In the genomic region with DNA sequence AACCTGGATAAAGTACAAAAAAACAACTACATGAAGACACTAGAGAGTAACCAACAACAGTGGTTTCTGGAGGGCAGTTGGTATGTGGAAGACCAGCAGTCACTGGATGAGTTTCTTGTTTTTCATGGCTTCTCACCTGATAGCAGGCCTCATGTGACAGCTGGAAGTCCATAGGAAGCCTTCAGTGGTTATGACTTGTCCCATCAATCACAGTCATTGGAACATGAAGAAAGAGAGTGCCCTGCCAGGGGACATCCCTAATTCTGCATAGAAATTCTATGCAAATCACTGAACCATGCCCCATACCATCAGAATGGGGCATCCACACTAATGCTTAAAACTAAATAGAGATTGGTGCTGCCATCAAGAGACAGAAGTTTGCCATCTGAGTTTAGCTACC, we compare ENCODE assay signal across 22 cellular contexts.
DNase-seq lines count a peak whose midpoint lies in the region; ATAC-seq, FAIRE-seq and TF ChIP-seq lines count a peak whose summit lies in the region.
"Had no signal": no experiment of that assay in that cellular context is flagged by ENCODE, and none has a peak within 500 bp of the region (broad histone marks: within the 10 kb centered on the region; RNA-seq: fewer than 3 reads in every experiment).

No MANE protein-coding gene starts in this region.

- peaks cover 31% of the 10 kb centered on the region for H3K9me3 Mint-ChIP-seq in neural progenitor cell
- H3K9me3 Mint-ChIP-seq: CD4-positive, alpha-beta memory T cell had no signal

- H3K36me3 Mint-ChIP-seq in neural progenitor cell, result peaks cover 26% of the 10 kb centered on the region

- no peak overlapping the region for H2AFZ ChIP-seq in Karpas-422 (ENCODE audit: low read length)
- no peak overlapping the region for H2AFZ ChIP-seq in GM12878 (ENCODE audit: control insufficient read depth, low read depth, low read length)
- no peak overlapping the region for H2AFZ ChIP-seq in neural progenitor cell (replicated peaks)
- H2AFZ ChIP-seq: PC-9 had no signal

- H4K20me1 ChIP-seq in Karpas-422 (ENCODE audit: insufficient read depth, low read depth, low read length) (no peaks in the 10 kb centered on the region; the same call in 1 of the 2 replicates), GM12878 (ENCODE audit: control insufficient read depth, insufficient read depth) (no peaks in the 10 kb centered on the region), neural progenitor cell (ENCODE audit: low read depth) (peaks cover 29% of the 10 kb centered on the region)

- H3K36me3 ChIP-seq in Karpas-422 (ENCODE audit: insufficient read depth, low read length) (no peaks in the 10 kb centered on the region), GM12878 (ENCODE audit: control insufficient read depth in 2 of 2, insufficient read depth in 2 of 2, low read length in 1 of 2) (no peaks in the 10 kb centered on the region; a peak in 1 of 4 replicates), neural progenitor cell (peaks cover 3% of the 10 kb centered on the region)

- H3K4me3 Mint-ChIP-seq in neural progenitor cell, result no peak overlapping the region

- DNase-seq in GM19239 (ENCODE audit: insufficient read length, low spot score) (no peak), Karpas-422 (no peak), GM12878 (ENCODE audit: low read depth, low spot score) (no peak), neural progenitor cell (ENCODE audit: low spot score) (no peak), HuH-7 (ENCODE audit: low spot score) (no peak), ecto neural progenitor cell (ENCODE audit: low spot score) (no peak)
- no peak for DNase-seq in stimulated activated CD4-positive, alpha-beta T cell treated with anti-CD3 and anti-CD28 coated beads, Interleukin-15, amount 100 ng/mL, for 24 hours
- DNase-seq: CD4-positive, alpha-beta memory T cell; DMS79; MM.1S; NCI-H1105; NCI-H1694 treated with DMSO at 0.1 percent for 48 hours; NCI-H2107; NCI-H2227 treated with DMSO at 0.1 percent for 48 hours; NCI-H524; NK-92 treated with Interleukin-12 subunit alpha and Interleukin-12 subunit beta, amount 100 ng/mL, for 24 hours; PC-9 had no signal

- SMC1A ChIA-PET in GM12878 (lab: Charles Lee; ENCODE audit: uncharacterized antibody, unreplicated experiment), result interaction anchor here (0.8 to 1.2 kb wide), 3 partner anchors 8 to 131 kb away, joined by 3 to 4 read pairs (median 3); no protein-coding TSS in a partner anchor

- H3K27me3 ChIP-seq in Karpas-422 (ENCODE audit: low read length) (no peaks in the 10 kb centered on the region), GM12878 (replicated peaks in 1 of 2; ENCODE audit: control insufficient read depth in 2 of 2, insufficient read depth in 2 of 2, low read length in 1 of 2) (no peaks in the 10 kb centered on the region), neural progenitor cell (no peaks in the 10 kb centered on the region)
- H3K27me3 ChIP-seq: SJSA1 had no signal

- H3K4me2 ChIP-seq in Karpas-422 (ENCODE audit: low read depth, low read length, poor library complexity, severe bottlenecking), result peak overlapping the region; percentile 25
- no peak overlapping the region for H3K4me2 ChIP-seq in GM12878 (ENCODE audit: control insufficient read depth, insufficient read depth)
- no peak overlapping the region for H3K4me2 ChIP-seq in neural progenitor cell
- H3K4me2 ChIP-seq: KMS-11, PC-9 had no signal

- H3K79me2 ChIP-seq in Karpas-422 (ENCODE audit: low read length) (peaks cover 80% of the 10 kb centered on the region), GM12878 (ENCODE audit: control insufficient read depth, insufficient read depth, low read length) (peaks cover 40% of the 10 kb centered on the region), neural progenitor cell (ENCODE audit: low read depth) (peaks cover 77% of the 10 kb centered on the region)

- no peak for TF ChIP-seq EP300 in GM12878 (IDR thresholded peaks at IDR 0.05; ENCODE audit: borderline replicate concordance in 1 of 2, control insufficient read depth in 1 of 2, low read depth in 2 of 2, low read length in 2 of 2)

- H3K9me3 ChIP-seq in Karpas-422 (ENCODE audit: low read length), result no peaks in the 10 kb centered on the region
- H3K9me3 ChIP-seq in GM12878 (replicated peaks; ENCODE audit: control insufficient read depth, insufficient read depth, low read length), result no peaks in the 10 kb centered on the region; the same call in 2 of the 3 replicates
- H3K9me3 ChIP-seq in neural progenitor cell (ENCODE audit: low read depth), result no peaks in the 10 kb centered on the region
- H3K9me3 ChIP-seq: SJSA1 had no signal

- peaks cover 28% of the 10 kb centered on the region for H3F3A ChIP-seq in neural progenitor cell (ENCODE audit: low read depth)

- no TSS peak for BruUV-seq in GM12878 (replicated peaks; lab: Mats Ljungman, UMichigan)

- ATAC-seq in GM12878 (no peak), GM21619 (IDR thresholded peaks at IDR 0.05; ENCODE audit: unreplicated experiment) (no peak)

- POLR2A ChIA-PET in GM12878 (lab: Charles Lee), result no interaction called here

- peaks cover 73% of the 10 kb centered on the region for H3K4me1 ChIP-seq in Karpas-422 (ENCODE audit: low read length)
- H3K4me1 ChIP-seq in GM12878 (ENCODE audit: control insufficient read depth, insufficient read depth, low read length), result peaks cover 15% of the 10 kb centered on the region
- peaks cover 26% of the 10 kb centered on the region for H3K4me1 ChIP-seq in neural progenitor cell
- H3K4me1 ChIP-seq: SJSA1 had no signal

- H3K4me3 ChIP-seq in Karpas-422 (ENCODE audit: low read length) (no peak overlapping the region), GM12878 (no peak overlapping the region), neural progenitor cell (no peak overlapping the region)
- H3K4me3 ChIP-seq: PC-9, SJSA1 had no signal

- no peak for TF ChIP-seq RAD21 in GM12878 (IDR thresholded peaks at IDR 0.05; ENCODE audit: insufficient read depth, low read depth, low read length)

- RAD21 ChIA-PET in GM12878 (lab: Charles Lee; ENCODE audit: unreplicated experiment), result interaction anchor here (0.8 to 1.0 kb wide), 2 partner anchors 48 to 132 kb away, joined by 3 to 6 read pairs; no protein-coding TSS in a partner anchor

- H3K27me3 Mint-ChIP-seq in neural progenitor cell (ENCODE audit: insufficient read depth, low read depth), result no peaks in the 10 kb centered on the region
- H3K27me3 Mint-ChIP-seq: CD4-positive, alpha-beta memory T cell had no signal

- TF ChIP-seq POLR2A in GM12878 (IDR thresholded peaks at IDR 0.05; ENCODE audit: low read depth, low read length), result no peak

- FAIRE-seq in GM19239 (lab: Jason Lieb, UNC), result peak; percentile 64
- FAIRE-seq in GM12878 (lab: Jason Lieb, UNC), result no peak
- FAIRE-seq: GM18507, H1 had no signal

- no peaks in the 10 kb centered on the region for H3K9me2 ChIP-seq in Karpas-422 (replicated peaks; ENCODE audit: insufficient read depth, low read length)

- TF ChIP-seq CTCF in GM12878 (IDR thresholded peaks at IDR 0.05 in 2 of 3, conservative IDR thresholded peaks at IDR 0.05 in 1 of 3; ENCODE audit: control insufficient read depth in 2 of 3, extremely low read depth in 1 of 3, insufficient read depth in 1 of 3, low read depth in 3 of 3, low read length in 3 of 3) (no peak), neural progenitor cell (IDR thresholded peaks at IDR 0.05) (no peak)

- in situ Hi-C loops in GM12878 (cut with MboI), result no loop called here

- H3K4me1 Mint-ChIP-seq in neural progenitor cell, result peaks cover 45% of the 10 kb centered on the region

- H3K27ac ChIP-seq in Karpas-422 (ENCODE audit: low read length) (peak overlapping the region; percentile 74), GM12878 (ENCODE audit: control insufficient read depth, insufficient read depth) (no peak overlapping the region), neural progenitor cell (no peak overlapping the region)
- H3K27ac ChIP-seq: KMS-11, PC-9, SJSA1 had no signal

- H3K9ac ChIP-seq in Karpas-422 (ENCODE audit: low read length), result no peak overlapping the region
- H3K9ac ChIP-seq in GM12878 (ENCODE audit: control insufficient read depth, insufficient read depth, low read length), result no peak overlapping the region
- H3K9ac ChIP-seq in neural progenitor cell, result no peak overlapping the region
- H3K9ac ChIP-seq: KMS-11 had no signal

- peak overlapping the region; percentile 72 for H3K27ac Mint-ChIP-seq in neural progenitor cell

- CTCF ChIA-PET in GM12878 (lab: Yijun Ruan, JAX), result interaction anchor here (2.5 to 2.8 kb wide), 2 partner anchors 50 to 165 kb away, joined by 6 to 9 read pairs; no protein-coding TSS in a partner anchor

- intact Hi-C loops in GM12878 (cut with micrococcal nuclease; ENCODE audit: unreplicated experiment), result no loop called here

TF ChIP-seq in GM12878, 131 proteins besides CTCF, POLR2A, EP300 and RAD21:
- TF ChIP-seq TCF3 (IDR thresholded peaks at IDR 0.05; ENCODE audit: borderline replicate concordance, insufficient read depth, low read depth, low read length) (no peak), PKNOX1 (IDR thresholded peaks at IDR 0.05) (peak; percentile 62; the same call in 1 of the 2 replicates)
